6 cellular contexts compared by ENCODE assay signal in genomic region chr12:9337656-9338055, GRCh38.
"Had no signal": no experiment of that assay in that cellular context is flagged by ENCODE, and none has a peak within 500 bp of the region (broad histone marks: within the 10 kb centered on the region; RNA-seq: fewer than 3 reads in every experiment).

No MANE protein-coding gene starts in this region.

- H3K27me3 Mint-ChIP-seq: IgD-negative memory B cell had no signal

- H3K27ac ChIP-seq: HL-60 had no signal

- H3K4me2 ChIP-seq: GM23338 had no signal

- H2AFZ ChIP-seq: GM23338 had no signal

- H3K36me3 Mint-ChIP-seq: IgD-negative memory B cell had no signal

- H3K4me3 Mint-ChIP-seq: GM23338, H9, IgD-negative memory B cell had no signal

- DNase-seq: H9, HCEC 1CT had no signal

- ATAC-seq: GM23338, HepG2 had no signal

- H3K4me3 ChIP-seq: GM23338 had no signal

- H3K4me1 Mint-ChIP-seq: GM23338, H9 had no signal

- H3K27ac Mint-ChIP-seq: GM23338, H9 had no signal
